In genomic region chr2:120472031-120472430, GRCh38 we compare ENCODE assay signal across 15 cellular contexts.
DNase-seq lines count a peak whose midpoint lies in the region; ATAC-seq and TF ChIP-seq lines count a peak whose summit lies in the region.
"Had no signal": no experiment of that assay in that cellular context is flagged by ENCODE, and none has a peak within 500 bp of the region (broad histone marks: within the 10 kb centered on the region; RNA-seq: fewer than 3 reads in every experiment).

No MANE protein-coding gene starts in this region.

- no CpG with 5 or more reads among the region's 2 CpGs for WGBS in mesendoderm (ENCODE audit: extremely low coverage, insufficient coverage, low lambda C conversion rate)

- H4K5ac ChIP-seq in mesendoderm (ENCODE audit: low read length) = no peak overlapping the region

- H3K23ac ChIP-seq in mesendoderm (ENCODE audit: low read length) = no peak overlapping the region

- no peak overlapping the region for H3K4me2 ChIP-seq in mesendoderm (ENCODE audit: low read length)
- H3K4me2 ChIP-seq: BLaER1, SK-N-SH had no signal

- H3K79me1 ChIP-seq in mesendoderm (ENCODE audit: low read length) = no peaks in the 10 kb centered on the region

- H3K9ac ChIP-seq in mesendoderm (ENCODE audit: low read length) = no peak overlapping the region
- H3K9ac ChIP-seq: BLaER1, SK-N-SH had no signal

- no peak overlapping the region for H3K18ac ChIP-seq in mesendoderm (ENCODE audit: low read length)

- no peak overlapping the region for H2BK5ac ChIP-seq in mesendoderm (ENCODE audit: low read length)

- no peak overlapping the region for H3K56ac ChIP-seq in mesendoderm (ENCODE audit: low read length)

- H3K36me3 ChIP-seq in mesendoderm (ENCODE audit: control insufficient read depth, insufficient read depth, low read length) = no peaks in the 10 kb centered on the region
- H3K36me3 ChIP-seq: BLaER1 had no signal

- DNase-seq in cardiac septum (ENCODE audit: low spot score) (peak; percentile 51), Right ventricle myocardium inferior (ENCODE audit: missing footprints) (no peak), mesendoderm (peak; percentile 29), superior temporal gyrus (ENCODE audit: extremely low spot score) (no peak)
- no peak for DNase-seq in central memory CD4-positive, alpha-beta T cell
- DNase-seq: H7, Kasumi-1, NCI-H1417 treated with DMSO at 0.1 percent for 48 hours, NCI-H1930, NCI-H446, SK-N-SH had no signal

- ATAC-seq in Right ventricle myocardium inferior = no peak
- no peak for ATAC-seq in GM19351 (IDR thresholded peaks at IDR 0.05; ENCODE audit: unreplicated experiment)
- ATAC-seq in HG02678 (IDR thresholded peaks at IDR 0.05; ENCODE audit: unreplicated experiment) = no peak

- no peak for TF ChIP-seq CTCF in VCaP (conservative IDR thresholded peaks at IDR 0.05)

- H2BK120ac ChIP-seq in mesendoderm (ENCODE audit: low read depth, low read length) = no peak overlapping the region

- H3K4me3 ChIP-seq in mesendoderm (ENCODE audit: low read length) = no peak overlapping the region
- H3K4me3 ChIP-seq: BLaER1 had no signal

- intact Hi-C loops in cardiac septum (cut with DNase I) = no loop called here
- intact Hi-C loops in Right ventricle myocardium inferior (cut with DNase I) = no loop called here

- H4K8ac ChIP-seq in mesendoderm (ENCODE audit: low read depth, low read length) = no peak overlapping the region

- no peaks in the 10 kb centered on the region for H3K4me1 ChIP-seq in mesendoderm (ENCODE audit: control insufficient read depth, low read depth, low read length)

- H3K79me2 ChIP-seq in mesendoderm (ENCODE audit: control insufficient read depth, insufficient read depth, low read length) = no peaks in the 10 kb centered on the region

- no peak overlapping the region for H2AK5ac ChIP-seq in mesendoderm (ENCODE audit: low read length)

- H2BK15ac ChIP-seq in mesendoderm (replicated peaks; ENCODE audit: low read depth) = no peak overlapping the region

- H3K27ac ChIP-seq in VCaP = peak overlapping the region; percentile 99
- no peak overlapping the region for H3K27ac ChIP-seq in mesendoderm (ENCODE audit: low read depth, low read length)
- H3K27ac ChIP-seq: BLaER1 had no signal

- H3K4ac ChIP-seq in mesendoderm (ENCODE audit: low read depth, low read length) = no peak overlapping the region

- peaks cover 2% of the 10 kb centered on the region for H3K27me3 ChIP-seq in mesendoderm (ENCODE audit: insufficient read depth, low read length, poor library complexity)
- H3K27me3 ChIP-seq: BLaER1 had no signal

Comparison
In these comparisons a context has a peak if more than half of its experiments do, and no peak if none do; other contexts are left out.
1. DNase-seq: peak in cardiac septum (single experiment) and mesendoderm (single experiment); none in Right ventricle myocardium inferior (single experiment), superior temporal gyrus (single experiment) and central memory CD4-positive, alpha-beta T cell (single experiment).